In genomic region chr17:78779848-78780247, GRCh38 we compare ENCODE assay signal across 8 cellular contexts. TPM values are rescaled to one million over a fixed set of nuclear protein-coding genes. Genes with fewer than 3 reads are reported as not detected.
A peak's percentile ranks its signal among the peaks of the same experiment; 100 is the strongest.
DNase-seq lines count a peak whose midpoint lies in the region; ATAC-seq and TF ChIP-seq lines count a peak whose summit lies in the region.

No MANE protein-coding gene starts in this region.

- peaks cover 23% of the 10 kb centered on the region for H3F3A ChIP-seq in smooth muscle cell (ENCODE audit: low read depth)

- H3K36me3 Mint-ChIP-seq in nephron (ENCODE audit: low read depth) = no peaks in the 10 kb centered on the region

- ATAC-seq in HG03469 (IDR thresholded peaks at IDR 0.05; ENCODE audit: unreplicated experiment) = no peak
- no peak for ATAC-seq in GM21737 (IDR thresholded peaks at IDR 0.05; ENCODE audit: unreplicated experiment)

- H2AFZ ChIP-seq in smooth muscle cell (ENCODE audit: low read depth) = no peak overlapping the region

- peak; percentile 53 for DNase-seq in DMS79 treated with DMSO at 0.1 percent for 48 hours (lab: John Stamatoyannopoulos, UW)
- no peak for DNase-seq in NT2/D1 (ENCODE audit: low read depth, low spot score)
- no peak for DNase-seq in NCI-H1436 (lab: John Stamatoyannopoulos, UW)
- no peak for DNase-seq in smooth muscle cell (lab: John Stamatoyannopoulos, UW; ENCODE audit: unreplicated experiment)

- H3K9me3 Mint-ChIP-seq in nephron = no peaks in the 10 kb centered on the region

- H3K4me2 ChIP-seq in smooth muscle cell = no peak overlapping the region

- WGBS in adipose tissue, 3 donors = 43 to 54% (median 46%) methylated on average over 3 of the region's 3 CpGs
- 81% methylated on average over 3 of the region's 3 CpGs for WGBS in smooth muscle cell (ENCODE audit: low lambda C conversion rate)

- H3K9ac ChIP-seq in NT2/D1 (ENCODE audit: insufficient read length, low read depth) (peak overlapping the region; percentile 32), smooth muscle cell (ENCODE audit: low read depth) (no peak overlapping the region)

- TF ChIP-seq CTCF in nephron (IDR thresholded peaks at IDR 0.05; ENCODE audit: unreplicated experiment in 3 of 3) (no peak), smooth muscle cell (IDR thresholded peaks at IDR 0.05; ENCODE audit: borderline replicate concordance, insufficient read depth, poor library complexity, severe bottlenecking) (no peak)

- H3K9me3 ChIP-seq in NT2/D1 (ENCODE audit: insufficient read depth, low read length) = no peaks in the 10 kb centered on the region
- H3K9me3 ChIP-seq in smooth muscle cell (replicated peaks; ENCODE audit: low read depth) = no peaks in the 10 kb centered on the region

- peaks cover 7% of the 10 kb centered on the region for H3K4me1 ChIP-seq in NT2/D1 (ENCODE audit: insufficient read depth, insufficient read length)
- H3K4me1 ChIP-seq in smooth muscle cell (ENCODE audit: low read depth) = peaks cover 8% of the 10 kb centered on the region

- peaks cover 4% of the 10 kb centered on the region for H3K27me3 Mint-ChIP-seq in nephron (ENCODE audit: low read depth)

- peak overlapping the region; percentile 59 to 86 (median 74) for H3K27ac Mint-ChIP-seq in nephron

- H3K4me3 Mint-ChIP-seq in nephron = peak overlapping the region; percentile 76 to 83 (median 78)

- peaks cover 26% of the 10 kb centered on the region for H3K4me1 Mint-ChIP-seq in nephron

- H3K36me3 ChIP-seq in NT2/D1 (ENCODE audit: insufficient read depth, insufficient read length, low read length) (no peaks in the 10 kb centered on the region), smooth muscle cell (ENCODE audit: low read depth) (no peaks in the 10 kb centered on the region)

- H3K79me2 ChIP-seq in smooth muscle cell (ENCODE audit: low read depth) = peaks cover 64% of the 10 kb centered on the region

- H3K27ac ChIP-seq in adipose tissue (ENCODE audit: low read depth, low read length) (peak overlapping the region; percentile 12), smooth muscle cell (ENCODE audit: low read depth) (no peak overlapping the region)

- peaks cover 55% of the 10 kb centered on the region for H4K20me1 ChIP-seq in smooth muscle cell (ENCODE audit: low read depth)

- H3K4me3 ChIP-seq in NT2/D1 (ENCODE audit: insufficient read length, low read depth) (no peak overlapping the region), smooth muscle cell (no peak overlapping the region)

- H3K27me3 ChIP-seq in NT2/D1 (ENCODE audit: insufficient read depth, insufficient read length) = no peaks in the 10 kb centered on the region
- H3K27me3 ChIP-seq in smooth muscle cell (ENCODE audit: low read depth) = no peaks in the 10 kb centered on the region

RNA-seq across cellular contexts. Expression of gene CYTH1, which starts 2.2 kb away (rescaled TPM):
- 10 to 100 TPM; 23.8 to 42.1 (median 41.7) TPM for polyA plus RNA-seq in adipose tissue
- total RNA-seq in smooth muscle cell = 17.4 and 19.3 TPM in 2 replicates
- 14.1 and 26.9 TPM in 2 replicates for polyA plus RNA-seq in smooth muscle cell
